In the genomic region with DNA sequence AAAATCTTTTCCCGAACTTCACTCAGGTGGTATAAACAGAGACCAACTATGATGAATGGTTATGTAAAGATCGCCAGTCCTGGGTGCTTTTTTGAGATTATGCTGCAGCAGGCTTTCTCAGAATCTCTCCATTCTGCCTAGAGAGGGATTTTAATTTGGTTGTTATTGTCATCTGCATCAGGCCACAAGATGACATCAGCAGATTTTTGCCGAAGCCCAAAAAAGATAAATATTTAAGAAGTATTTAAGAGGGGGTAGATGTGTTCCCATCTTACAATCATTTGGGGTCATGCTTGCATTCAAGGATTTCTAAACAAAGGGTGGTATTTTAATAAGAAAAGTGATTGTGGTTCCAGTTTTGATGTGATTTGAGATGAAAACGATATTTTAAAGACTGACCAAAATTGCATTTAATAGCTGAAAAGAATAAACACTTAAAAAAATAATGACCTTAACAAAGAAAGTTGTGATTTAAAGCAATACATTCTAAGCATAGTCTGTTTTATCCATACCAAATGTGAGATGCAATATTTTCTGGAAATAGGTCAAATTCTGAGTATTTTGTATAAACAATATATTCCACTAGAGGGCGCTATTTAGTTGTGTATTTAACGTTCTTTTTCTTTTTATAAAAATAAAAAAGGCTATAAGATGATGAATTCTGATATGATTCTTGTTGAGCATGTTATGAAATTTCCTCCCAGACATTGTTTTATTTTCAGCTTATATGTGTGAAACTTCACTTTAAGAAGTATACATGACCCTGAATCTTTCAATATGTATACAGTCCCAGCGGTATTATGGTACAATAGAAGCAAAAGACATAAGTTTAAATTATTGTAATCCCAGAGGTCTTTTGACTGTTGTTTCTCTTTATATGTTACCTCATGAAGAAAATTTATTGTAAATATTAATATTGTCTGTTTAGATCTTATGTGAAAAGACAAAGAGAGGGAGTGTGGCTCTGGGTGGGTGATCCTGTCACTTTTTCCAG, we compare ENCODE assay signal across 8 cellular contexts. TPM values are rescaled to one million over a fixed set of nuclear protein-coding genes. Genes with fewer than 3 reads are reported as not detected.
DNase-seq lines count a peak whose midpoint lies in the region; ATAC-seq and TF ChIP-seq lines count a peak whose summit lies in the region.

No MANE protein-coding gene starts in this region.

- no peak overlapping the region for H3K27ac Mint-ChIP-seq in neural crest cell (ENCODE audit: unreplicated experiment)
- no peak overlapping the region for H3K27ac Mint-ChIP-seq in activated naive CD8-positive, alpha-beta T cell treated with anti-CD3 and anti-CD28 coated beads, Interleukin-2, amount 50 U/mL, for 24 hours

- peaks cover 4% of the 10 kb centered on the region for H3K9me3 Mint-ChIP-seq in neural crest cell
- no peaks in the 10 kb centered on the region for H3K9me3 Mint-ChIP-seq in activated naive CD8-positive, alpha-beta T cell treated with anti-CD3 and anti-CD28 coated beads, Interleukin-2, amount 50 U/mL, for 24 hours

- H3K4me3 Mint-ChIP-seq in neural crest cell, result no peak overlapping the region
- H3K4me3 Mint-ChIP-seq in activated naive CD8-positive, alpha-beta T cell treated with anti-CD3 and anti-CD28 coated beads, Interleukin-2, amount 50 U/mL, for 24 hours, result no peak overlapping the region

- H3K4me1 Mint-ChIP-seq in neural crest cell, result no peaks in the 10 kb centered on the region
- peaks cover 7% of the 10 kb centered on the region for H3K4me1 Mint-ChIP-seq in activated naive CD8-positive, alpha-beta T cell treated with anti-CD3 and anti-CD28 coated beads, Interleukin-2, amount 50 U/mL, for 24 hours

- no peaks in the 10 kb centered on the region for H3K36me3 Mint-ChIP-seq in neural crest cell (ENCODE audit: low read depth)
- no peaks in the 10 kb centered on the region for H3K36me3 Mint-ChIP-seq in activated naive CD8-positive, alpha-beta T cell treated with anti-CD3 and anti-CD28 coated beads, Interleukin-2, amount 50 U/mL, for 24 hours (ENCODE audit: low read depth)

- no peaks in the 10 kb centered on the region for H3K27me3 Mint-ChIP-seq in neural crest cell (ENCODE audit: low read depth)
- H3K27me3 Mint-ChIP-seq in activated naive CD8-positive, alpha-beta T cell treated with anti-CD3 and anti-CD28 coated beads, Interleukin-2, amount 50 U/mL, for 24 hours, result peaks cover 4% of the 10 kb centered on the region

- peak; percentile 85 for TF ChIP-seq CTCF in neural crest cell (conservative IDR thresholded peaks at IDR 0.05)

- ATAC-seq in activated naive CD8-positive, alpha-beta T cell treated with anti-CD3 and anti-CD28 coated beads, Interleukin-2, amount 50 U/mL, for 24 hours, result no peak

- peak; percentile 16 for DNase-seq in NCI-H748 (lab: John Stamatoyannopoulos, UW; ENCODE audit: unreplicated experiment)
- no peak for DNase-seq in NCI-H748 treated with DMSO at 0.1 percent for 48 hours (lab: John Stamatoyannopoulos, UW)
- peak; percentile 52 for DNase-seq in NCI-H2171 (lab: John Stamatoyannopoulos, UW)
- DNase-seq in cerebellar cortex (ENCODE audit: low spot score), result peak; percentile 16
- DNase-seq in neural crest cell (ENCODE audit: low read depth, low spot score), result no peak
- no peak for DNase-seq in islet precursor cell
- DNase-seq in HPDE6-E6E7 (ENCODE audit: extremely low spot score), result no peak
- DNase-seq in activated naive CD8-positive, alpha-beta T cell treated with anti-CD3 and anti-CD28 coated beads, Interleukin-2, amount 50 U/mL, for 24 hours, result no peak

RNA-seq across cellular contexts. Expression of gene ZFP64, which starts 51.0 kb away (rescaled TPM):
- total RNA-seq in neural crest cell, result 25.5 and 27.1 TPM in 2 replicates

Comparison
In these comparisons a context has a peak if more than half of its experiments do, and no peak if none do; other contexts are left out.
1. DNase-seq: peak in NCI-H748 (single experiment), NCI-H2171 (single experiment) and cerebellar cortex (single experiment); none in NCI-H748 treated with DMSO at 0.1 percent for 48 hours (single experiment), neural crest cell (single experiment), islet precursor cell (single experiment), HPDE6-E6E7 (single experiment) and activated naive CD8-positive, alpha-beta T cell treated with anti-CD3 and anti-CD28 coated beads, Interleukin-2, amount 50 U/mL, for 24 hours (single experiment).